1 cellular context compared by ENCODE assay signal in genomic region chr15:83555383-83555782, GRCh38.
A peak's percentile ranks its signal among the peaks of the same experiment; 100 is the strongest.
TF ChIP-seq lines count a peak whose summit lies in the region.

No MANE protein-coding gene starts in this region.

TF ChIP-seq in K562, 482 proteins besides CTCF, POLR2A, EP300 and RAD21:
- TF ChIP-seq CBX2 (IDR thresholded peaks at IDR 0.05; ENCODE audit: insufficient read depth, low read length, poor library complexity, severe bottlenecking) (no peak), SETDB1 (IDR thresholded peaks at IDR 0.05; ENCODE audit: low read length) (no peak), BMI1 (IDR thresholded peaks at IDR 0.05; ENCODE audit: low read length) (no peak), TCF3 (CRISPR knock-in tag; IDR thresholded peaks at IDR 0.05) (peak; percentile 30; the same call in 1 of the 2 replicates), ESRRB (CRISPR knock-in tag; IDR thresholded peaks at IDR 0.05; ENCODE audit: borderline replicate concordance) (no peak), ARID1B (IDR thresholded peaks at IDR 0.05) (peak; percentile 23; the same call in 1 of the 2 replicates), CBFA2T3 (IDR thresholded peaks at IDR 0.05) (peak; percentile 57; the same call in 1 of the 2 replicates), CBFA2T2 (conservative IDR thresholded peaks at IDR 0.05) (0 out of 2 replicates have a peak, but pooled peaks have one; percentile 4), OTX1 (CRISPR knock-in tag; IDR thresholded peaks at IDR 0.05) (no peak), BHLHE40 (IDR thresholded peaks at IDR 0.05; ENCODE audit: low read length) (no peak), CUX1 (CRISPR knock-in tag; IDR thresholded peaks at IDR 0.05) (no peak), SP2 (IDR thresholded peaks at IDR 0.05; ENCODE audit: extremely low read depth, low read depth, low read length, poor library complexity, severe bottlenecking) (no peak)
